In genomic region chr9:73149371-73150067, GRCh38 we compare ENCODE assay signal across 8 cellular contexts. TPM values are rescaled to one million over a fixed set of nuclear protein-coding genes. Genes with fewer than 3 reads are reported as not detected.
A peak's percentile ranks its signal among the peaks of the same experiment; 100 is the strongest.
DNase-seq lines count a peak whose midpoint lies in the region; ATAC-seq and TF ChIP-seq lines count a peak whose summit lies in the region.

No MANE protein-coding gene starts in this region.

- no peaks in the 10 kb centered on the region for H3K36me3 Mint-ChIP-seq in activated CD4-positive, alpha-beta memory T cell treated with anti-CD3 and anti-CD28 coated beads for 36 hours

- peak overlapping the region; percentile 55 for H3K4me3 Mint-ChIP-seq in activated CD4-positive, alpha-beta memory T cell treated with anti-CD3 and anti-CD28 coated beads for 36 hours

- H3K9ac ChIP-seq in HUES6 (ENCODE audit: low read length): peak overlapping the region; percentile 32

- POLR2A ChIA-PET in activated CD4-positive, alpha-beta memory T cell treated with anti-CD3 and anti-CD28 coated beads for 36 hours (lab: Charles Lee): interaction anchor here (1.3 kb wide), 1 partner anchor 32 kb away, joined by 7 read pairs; no protein-coding TSS in a partner anchor

- no peaks in the 10 kb centered on the region for H3K9me3 Mint-ChIP-seq in activated CD4-positive, alpha-beta memory T cell treated with anti-CD3 and anti-CD28 coated beads for 36 hours

- peak overlapping the region; percentile 5; the same call in 1 of the 2 replicates for H3K4me3 ChIP-seq in HUES6 (ENCODE audit: low read depth, low read length)
- H3K4me3 ChIP-seq in skin epidermis: no peak overlapping the region

- CTCF ChIA-PET in activated CD4-positive, alpha-beta memory T cell treated with anti-CD3 and anti-CD28 coated beads for 36 hours (lab: Charles Lee): interaction anchor here (0.6 kb wide), 1 partner anchor 41 kb away, joined by 4 read pairs; no protein-coding TSS in a partner anchor

- intact Hi-C loops in activated CD4-positive, alpha-beta memory T cell treated with anti-CD3 and anti-CD28 coated beads for 36 hours (cut with micrococcal nuclease): loop anchor here (1.0 to 10.0 kb wide), 12 partner anchors 10 to 1998 kb away; partner anchors contain the start of genes CARNMT1, CEMIP2, NMRK1 and OSTF1

- peaks cover 66% of the 10 kb centered on the region for H3K4me1 Mint-ChIP-seq in activated CD4-positive, alpha-beta memory T cell treated with anti-CD3 and anti-CD28 coated beads for 36 hours (ENCODE audit: low read depth)

- H3K27ac Mint-ChIP-seq in activated CD4-positive, alpha-beta memory T cell treated with anti-CD3 and anti-CD28 coated beads for 36 hours: peak overlapping the region; percentile 86

- peak; percentile 61 for ATAC-seq in GM21576 (IDR thresholded peaks at IDR 0.05; ENCODE audit: unreplicated experiment)

- peaks cover 53% of the 10 kb centered on the region for H3K4me1 ChIP-seq in HUES6 (ENCODE audit: control insufficient read depth, insufficient read depth, low read length)

- H3K9me3 ChIP-seq in HUES6 (ENCODE audit: control insufficient read depth, insufficient read depth, low read depth, low read length): no peaks in the 10 kb centered on the region

- H3K27me3 ChIP-seq in HUES6 (ENCODE audit: control insufficient read depth, insufficient read depth, low read length): no peaks in the 10 kb centered on the region

- DNase-seq in GM13976 (ENCODE audit: low spot score) (peak; percentile 24), foreskin melanocyte (peak; percentile 71), NCI-H345 (lab: John Stamatoyannopoulos, UW) (no peak)
- DNase-seq in activated CD4-positive, alpha-beta memory T cell treated with anti-CD3 and anti-CD28 coated beads for 36 hours: no peak
- DNase-seq in stimulated activated naive CD4-positive, alpha-beta T cell (lab: John Stamatoyannopoulos, UW): no peak

- in situ Hi-C loops in GM13976 (cut with MboI; ENCODE audit: low sequenced_read_pairs, unreplicated experiment): no loop called here

- TF ChIP-seq CTCF in GM13976 (IDR thresholded peaks at IDR 0.05; ENCODE audit: borderline replicate concordance, control extremely low read depth, extremely low read depth, insufficient read depth, missing control alignments): no peak

- no peaks in the 10 kb centered on the region for H3K27me3 Mint-ChIP-seq in activated CD4-positive, alpha-beta memory T cell treated with anti-CD3 and anti-CD28 coated beads for 36 hours

- peak overlapping the region; percentile 80 for H3K27ac ChIP-seq in HUES6 (ENCODE audit: low read depth, low read length)
- peak overlapping the region in 18 of 21 experiments; percentile 43 to 95 (median 70) for H3K27ac ChIP-seq in skin epidermis

- H3K36me3 ChIP-seq in HUES6 (ENCODE audit: control insufficient read depth, insufficient read depth, low read length): no peaks in the 10 kb centered on the region

RNA-seq across cellular contexts. Expression of gene ANXA1, which starts 2.1 kb away (rescaled TPM):
- 10 to 100 TPM; 67.7 to 67.9 TPM for total RNA-seq in activated CD4-positive, alpha-beta memory T cell treated with anti-CD3 and anti-CD28 coated beads for 36 hours

Comparison
In these comparisons a context has a peak if more than half of its experiments do, and no peak if none do; other contexts are left out.
1. DNase-seq: peak in GM13976 (single experiment) and foreskin melanocyte (single experiment); none in activated CD4-positive, alpha-beta memory T cell treated with anti-CD3 and anti-CD28 coated beads for 36 hours (single experiment), NCI-H345 (single experiment) and stimulated activated naive CD4-positive, alpha-beta T cell (0 of 6).